16 cellular contexts compared by ENCODE assay signal in the genomic region with DNA sequence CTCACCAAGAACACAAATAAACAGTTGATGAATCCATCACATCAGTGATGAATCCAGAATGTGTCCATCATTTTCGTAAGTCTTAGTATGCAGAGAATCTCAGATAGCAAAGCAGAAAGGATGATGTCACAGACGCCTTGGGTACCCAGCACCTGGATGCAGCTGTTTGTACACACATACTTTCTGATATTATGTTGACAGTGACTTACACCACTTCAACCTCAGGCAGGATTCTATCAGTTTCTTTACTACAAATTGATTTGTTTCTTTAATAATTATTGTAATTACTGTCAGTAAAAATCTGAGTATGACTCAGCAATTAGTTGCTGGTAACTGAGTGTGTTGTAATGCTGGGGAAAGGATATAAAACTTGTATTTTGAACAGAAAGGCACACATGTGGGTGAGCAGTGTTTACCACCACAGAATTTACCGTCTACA.
A peak's percentile ranks its signal among the peaks of the same experiment; 100 is the strongest.
DNase-seq lines count a peak whose midpoint lies in the region; ATAC-seq and TF ChIP-seq lines count a peak whose summit lies in the region.
"Had no signal": no experiment of that assay in that cellular context is flagged by ENCODE, and none has a peak within 500 bp of the region (broad histone marks: within the 10 kb centered on the region; RNA-seq: fewer than 3 reads in every experiment).

No MANE protein-coding gene starts in this region.

- peak overlapping the region; percentile 50 for H3K4me2 ChIP-seq in DOHH2 (ENCODE audit: low read length)

- no peaks in the 10 kb centered on the region for H4K20me1 ChIP-seq in DOHH2 (ENCODE audit: control insufficient read depth, insufficient read depth, low read depth, low read length)

- H3K4me3 Mint-ChIP-seq in CD14-positive monocyte = no peak overlapping the region
- no peak overlapping the region for H3K4me3 Mint-ChIP-seq in WTC11

- peaks cover 74% of the 10 kb centered on the region for H3K79me2 ChIP-seq in DOHH2 (ENCODE audit: control insufficient read depth, low read length)

- H3K27ac Mint-ChIP-seq in CD14-positive monocyte (peak overlapping the region in 4 of 7 donors; percentile 12 to 65 (median 32)), WTC11 (peak overlapping the region; percentile 86; the same call in 1 of the 2 replicates)

- H3K4me3 ChIP-seq in DOHH2 (ENCODE audit: low read length) (peak overlapping the region; percentile 24; the same call in 1 of the 2 replicates), fibroblast of villous mesenchyme (ENCODE audit: low read depth, low read length) (no peak overlapping the region)
- H3K4me3 ChIP-seq: stomach had no signal

- no peaks in the 10 kb centered on the region; the same call in 1 of the 2 replicates for H3K9me3 ChIP-seq in DOHH2 (ENCODE audit: control insufficient read depth, insufficient read depth, low read length)
- H3K9me3 ChIP-seq: stomach had no signal

- no peaks in the 10 kb centered on the region for H3K9me2 ChIP-seq in DOHH2 (replicated peaks; ENCODE audit: control insufficient read depth, low read length)

- intact Hi-C loops in CD14-positive monocyte (cut with micrococcal nuclease) = no loop called here

- peaks cover 57% of the 10 kb centered on the region for H3K4me1 Mint-ChIP-seq in CD14-positive monocyte
- H3K4me1 Mint-ChIP-seq in WTC11 = peaks cover 54% of the 10 kb centered on the region

- no peak for TF ChIP-seq CTCF in CD14-positive monocyte (IDR thresholded peaks at IDR 0.05)
- TF ChIP-seq CTCF in DOHH2 (IDR thresholded peaks at IDR 0.05; ENCODE audit: low read depth, low read length, poor library complexity, severe bottlenecking) = no peak
- TF ChIP-seq CTCF in WTC11 (IDR thresholded peaks at IDR 0.05) = no peak
- no peak for TF ChIP-seq CTCF in fibroblast of villous mesenchyme (IDR thresholded peaks at IDR 0.05; ENCODE audit: insufficient read depth, low read depth, low read length)

- peaks cover 8% of the 10 kb centered on the region; the same call in 1 of the 2 replicates for H3K36me3 ChIP-seq in DOHH2 (ENCODE audit: control insufficient read depth, low read length)

- no peak for DNase-seq in CD14-positive monocyte (ENCODE audit: low spot score)
- no peak for DNase-seq in WTC11 (ENCODE audit: low spot score)
- DNase-seq in fibroblast of villous mesenchyme (ENCODE audit: low read depth) = peak; percentile 63
- no peak for DNase-seq in SIG-M5 treated with dmso at 0.1 percent for 504 hours (lab: John Stamatoyannopoulos, UW; ENCODE audit: unreplicated experiment)
- DNase-seq in 8988T = no peak
- no peak for DNase-seq in NCI-H748 treated with DMSO at 0.1 percent for 48 hours (lab: John Stamatoyannopoulos, UW)
- DNase-seq: activated CD4-positive, alpha-beta T cell treated with anti-CD3 and anti-CD28 coated beads for 48 hours; amygdala; effector CD8-positive, alpha-beta T cell; mesendoderm; NCI-H1092; NCI-H774; stimulated activated CD4-positive, alpha-beta T cell treated with anti-CD3 and anti-CD28 coated beads, Interleukin-1b, Interleukin-23, amount 100 ng/mL, for 48 hours; stomach had no signal

- H3K27me3 Mint-ChIP-seq in CD14-positive monocyte (ENCODE audit: low read depth in 3 of 3) = peaks cover 0 to 6% (median 0%) of the 10 kb centered on the region in 3 donors
- H3K27me3 Mint-ChIP-seq in WTC11 (ENCODE audit: low read depth) = no peaks in the 10 kb centered on the region

- peaks cover 10 to 11% of the 10 kb centered on the region in 2 donors for H3K36me3 Mint-ChIP-seq in CD14-positive monocyte
- peaks cover 10% of the 10 kb centered on the region for H3K36me3 Mint-ChIP-seq in WTC11

- H3K9me3 Mint-ChIP-seq in CD14-positive monocyte = peaks cover 0 to 7% (median 1%) of the 10 kb centered on the region in 7 donors
- peaks cover 13% of the 10 kb centered on the region for H3K9me3 Mint-ChIP-seq in WTC11

- POLR2A ChIA-PET in WTC11 (lab: Charles Lee) = no interaction called here

- CTCF ChIA-PET in WTC11 (lab: Charles Lee) = interaction anchor here (0.6 kb wide), 1 partner anchor 55 kb away, joined by 3 read pairs; no protein-coding TSS in a partner anchor

- ATAC-seq in WTC11 = no peak

- H3K27ac ChIP-seq in DOHH2 (ENCODE audit: low read depth, low read length) = peak overlapping the region; percentile 79
- H3K27ac ChIP-seq: HL-60, stomach had no signal

- H3K27me3 ChIP-seq in DOHH2 (ENCODE audit: control insufficient read depth, low read length) = no peaks in the 10 kb centered on the region
- H3K27me3 ChIP-seq: stomach had no signal

- peaks cover 51% of the 10 kb centered on the region for H3K4me1 ChIP-seq in DOHH2 (ENCODE audit: control insufficient read depth, low read length)

- peaks cover 7% of the 10 kb centered on the region for H3F3A ChIP-seq in DOHH2 (ENCODE audit: control insufficient read depth, insufficient read depth)

TF ChIP-seq in WTC11, 78 proteins besides CTCF, POLR2A, EP300 and RAD21 (continues in another document):
- TF ChIP-seq, protein P1, sequence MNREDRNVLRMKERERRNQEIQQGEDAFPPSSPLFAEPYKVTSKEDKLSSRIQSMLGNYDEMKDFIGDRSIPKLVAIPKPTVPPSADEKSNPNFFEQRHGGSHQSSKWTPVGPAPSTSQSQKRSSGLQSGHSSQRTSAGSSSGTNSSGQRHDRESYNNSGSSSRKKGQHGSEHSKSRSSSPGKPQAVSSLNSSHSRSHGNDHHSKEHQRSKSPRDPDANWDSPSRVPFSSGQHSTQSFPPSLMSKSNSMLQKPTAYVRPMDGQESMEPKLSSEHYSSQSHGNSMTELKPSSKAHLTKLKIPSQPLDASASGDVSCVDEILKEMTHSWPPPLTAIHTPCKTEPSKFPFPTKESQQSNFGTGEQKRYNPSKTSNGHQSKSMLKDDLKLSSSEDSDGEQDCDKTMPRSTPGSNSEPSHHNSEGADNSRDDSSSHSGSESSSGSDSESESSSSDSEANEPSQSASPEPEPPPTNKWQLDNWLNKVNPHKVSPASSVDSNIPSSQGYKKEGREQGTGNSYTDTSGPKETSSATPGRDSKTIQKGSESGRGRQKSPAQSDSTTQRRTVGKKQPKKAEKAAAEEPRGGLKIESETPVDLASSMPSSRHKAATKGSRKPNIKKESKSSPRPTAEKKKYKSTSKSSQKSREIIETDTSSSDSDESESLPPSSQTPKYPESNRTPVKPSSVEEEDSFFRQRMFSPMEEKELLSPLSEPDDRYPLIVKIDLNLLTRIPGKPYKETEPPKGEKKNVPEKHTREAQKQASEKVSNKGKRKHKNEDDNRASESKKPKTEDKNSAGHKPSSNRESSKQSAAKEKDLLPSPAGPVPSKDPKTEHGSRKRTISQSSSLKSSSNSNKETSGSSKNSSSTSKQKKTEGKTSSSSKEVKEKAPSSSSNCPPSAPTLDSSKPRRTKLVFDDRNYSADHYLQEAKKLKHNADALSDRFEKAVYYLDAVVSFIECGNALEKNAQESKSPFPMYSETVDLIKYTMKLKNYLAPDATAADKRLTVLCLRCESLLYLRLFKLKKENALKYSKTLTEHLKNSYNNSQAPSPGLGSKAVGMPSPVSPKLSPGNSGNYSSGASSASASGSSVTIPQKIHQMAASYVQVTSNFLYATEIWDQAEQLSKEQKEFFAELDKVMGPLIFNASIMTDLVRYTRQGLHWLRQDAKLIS (CRISPR knock-in tag; IDR thresholded peaks at IDR 0.05; ENCODE audit: borderline replicate concordance) = no peak
- no peak for TF ChIP-seq OVOL2 (CRISPR knock-in tag; IDR thresholded peaks at IDR 0.05; ENCODE audit: borderline replicate concordance)
- no peak for TF ChIP-seq NR3C1 (CRISPR knock-in tag; conservative IDR thresholded peaks at IDR 0.05; ENCODE audit: low read depth)
- TF ChIP-seq ZBTB21 (CRISPR knock-in tag; IDR thresholded peaks at IDR 0.05; ENCODE audit: borderline replicate concordance) = no peak
- TF ChIP-seq ZNF121 (CRISPR knock-in tag; IDR thresholded peaks at IDR 0.05) = no peak
- TF ChIP-seq, protein P2, sequence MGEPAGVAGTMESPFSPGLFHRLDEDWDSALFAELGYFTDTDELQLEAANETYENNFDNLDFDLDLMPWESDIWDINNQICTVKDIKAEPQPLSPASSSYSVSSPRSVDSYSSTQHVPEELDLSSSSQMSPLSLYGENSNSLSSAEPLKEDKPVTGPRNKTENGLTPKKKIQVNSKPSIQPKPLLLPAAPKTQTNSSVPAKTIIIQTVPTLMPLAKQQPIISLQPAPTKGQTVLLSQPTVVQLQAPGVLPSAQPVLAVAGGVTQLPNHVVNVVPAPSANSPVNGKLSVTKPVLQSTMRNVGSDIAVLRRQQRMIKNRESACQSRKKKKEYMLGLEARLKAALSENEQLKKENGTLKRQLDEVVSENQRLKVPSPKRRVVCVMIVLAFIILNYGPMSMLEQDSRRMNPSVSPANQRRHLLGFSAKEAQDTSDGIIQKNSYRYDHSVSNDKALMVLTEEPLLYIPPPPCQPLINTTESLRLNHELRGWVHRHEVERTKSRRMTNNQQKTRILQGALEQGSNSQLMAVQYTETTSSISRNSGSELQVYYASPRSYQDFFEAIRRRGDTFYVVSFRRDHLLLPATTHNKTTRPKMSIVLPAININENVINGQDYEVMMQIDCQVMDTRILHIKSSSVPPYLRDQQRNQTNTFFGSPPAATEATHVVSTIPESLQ (CRISPR knock-in tag; IDR thresholded peaks at IDR 0.05) = no peak
- TF ChIP-seq, protein P3, sequence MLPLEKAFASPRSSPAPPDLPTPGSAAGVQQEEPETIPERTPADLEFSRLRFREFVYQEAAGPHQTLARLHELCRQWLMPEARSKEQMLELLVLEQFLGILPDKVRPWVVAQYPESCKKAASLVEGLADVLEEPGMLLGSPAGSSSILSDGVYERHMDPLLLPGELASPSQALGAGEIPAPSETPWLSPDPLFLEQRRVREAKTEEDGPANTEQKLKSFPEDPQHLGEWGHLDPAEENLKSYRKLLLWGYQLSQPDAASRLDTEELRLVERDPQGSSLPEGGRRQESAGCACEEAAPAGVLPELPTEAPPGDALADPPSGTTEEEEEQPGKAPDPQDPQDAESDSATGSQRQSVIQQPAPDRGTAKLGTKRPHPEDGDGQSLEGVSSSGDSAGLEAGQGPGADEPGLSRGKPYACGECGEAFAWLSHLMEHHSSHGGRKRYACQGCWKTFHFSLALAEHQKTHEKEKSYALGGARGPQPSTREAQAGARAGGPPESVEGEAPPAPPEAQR (CRISPR knock-in tag; IDR thresholded peaks at IDR 0.05) = no peak
- TF ChIP-seq NR1H2 (CRISPR knock-in tag; IDR thresholded peaks at IDR 0.05) = no peak
- TF ChIP-seq MYBL2 (CRISPR knock-in tag; IDR thresholded peaks at IDR 0.05) = no peak
- no peak for TF ChIP-seq JUN (CRISPR knock-in tag; IDR thresholded peaks at IDR 0.05)
- TF ChIP-seq TCF7 (CRISPR knock-in tag; IDR thresholded peaks at IDR 0.05; ENCODE audit: low read depth) = no peak
- TF ChIP-seq SMAD4 (CRISPR knock-in tag; IDR thresholded peaks at IDR 0.05) = no peak
- no peak for TF ChIP-seq RORB (CRISPR knock-in tag; IDR thresholded peaks at IDR 0.05)
- no peak for TF ChIP-seq NR2C2 (CRISPR knock-in tag; IDR thresholded peaks at IDR 0.05)
- no peak for TF ChIP-seq FOXP1 (CRISPR knock-in tag; IDR thresholded peaks at IDR 0.05; ENCODE audit: borderline replicate concordance)
- no peak for TF ChIP-seq CBFB (CRISPR knock-in tag; IDR thresholded peaks at IDR 0.05; ENCODE audit: low read depth)
- no peak for TF ChIP-seq JAZF1 (CRISPR knock-in tag; IDR thresholded peaks at IDR 0.05)
